19 cellular contexts compared by ENCODE assay signal in genomic region chr2:200161458-200161857, GRCh38.
"Had no signal": no experiment of that assay in that cellular context is flagged by ENCODE, and none has a peak within 500 bp of the region (broad histone marks: within the 10 kb centered on the region; RNA-seq: fewer than 3 reads in every experiment).

No MANE protein-coding gene starts in this region.

- H3K36me3 ChIP-seq: neutrophil, spleen, transverse colon had no signal

- H3K27me3 Mint-ChIP-seq: stimulated activated memory B cell treated with anti-CD40 and anti-IgM and Interleukin-4, amounts not matched to agents 10 μg/mL and 1 μg/mL and 100 μg/mL, for 72 hours had no signal

- DNase-seq: cortex of kidney; effector memory CD4-positive, alpha-beta T cell; kidney; left cardiac atrium; left ventricle myocardium superior; mucosa of descending colon; naive thymus-derived CD8-positive, alpha-beta T cell; spleen; stimulated activated CD4-positive, alpha-beta T cell treated with anti-CD3 and anti-CD28 coated beads, Interleukin-15, amount 100 ng/mL, for 24 hours; stimulated activated CD4-positive, alpha-beta T cell treated with anti-CD3 and anti-CD28 coated beads, Interleukin-1b, Interleukin-23, amount 100 ng/mL, for 48 hours; stimulated activated CD4-positive, alpha-beta T cell treated with anti-CD3 and anti-CD28 coated beads, Interleukin-4, amount 100 ng/mL, for 24 hours; testis; transverse colon had no signal

- H3K9me3 ChIP-seq: neutrophil, testis had no signal

- ATAC-seq: foreskin keratinocyte; left cardiac atrium; left ventricle myocardium superior; mucosa of descending colon; naive thymus-derived CD8-positive, alpha-beta T cell; sciatic nerve; stimulated activated memory B cell treated with anti-CD40 and anti-IgM and Interleukin-4, amounts not matched to agents 10 μg/mL and 1 μg/mL and 100 μg/mL, for 72 hours had no signal

- H3K4me3 Mint-ChIP-seq: naive thymus-derived CD8-positive, alpha-beta T cell; stimulated activated memory B cell treated with anti-CD40 and anti-IgM and Interleukin-4, amounts not matched to agents 10 μg/mL and 1 μg/mL and 100 μg/mL, for 72 hours; stimulated activated naive CD8-positive, alpha-beta T cell treated with anti-CD3 and anti-CD28 coated beads, Interleukin-15, Interleukin-2, amounts not matched to agents 100 ng/mL and 50 ng/mL, for 24 hours had no signal

- H3K36me3 Mint-ChIP-seq: stimulated activated memory B cell treated with anti-CD40 and anti-IgM and Interleukin-4, amounts not matched to agents 10 μg/mL and 1 μg/mL and 100 μg/mL, for 72 hours had no signal

- H3K4me3 ChIP-seq: lung, mucosa of descending colon, spleen, testis, transverse colon had no signal

- H3K4me1 ChIP-seq: foreskin keratinocyte, testis had no signal

- H3K27me3 ChIP-seq: foreskin keratinocyte, neutrophil, spleen, testis, transverse colon had no signal

- H3K27ac ChIP-seq: foreskin keratinocyte, neutrophil, spleen, testis, transverse colon had no signal

- H3K27ac Mint-ChIP-seq: naive thymus-derived CD8-positive, alpha-beta T cell; stimulated activated memory B cell treated with anti-CD40 and anti-IgM and Interleukin-4, amounts not matched to agents 10 μg/mL and 1 μg/mL and 100 μg/mL, for 72 hours; stimulated activated naive CD8-positive, alpha-beta T cell treated with anti-CD3 and anti-CD28 coated beads, Interleukin-15, Interleukin-2, amounts not matched to agents 100 ng/mL and 50 ng/mL, for 24 hours had no signal

- H3K4me1 Mint-ChIP-seq: naive thymus-derived CD8-positive, alpha-beta T cell had no signal
